8 cellular contexts compared by ENCODE assay signal in the genomic region with DNA sequence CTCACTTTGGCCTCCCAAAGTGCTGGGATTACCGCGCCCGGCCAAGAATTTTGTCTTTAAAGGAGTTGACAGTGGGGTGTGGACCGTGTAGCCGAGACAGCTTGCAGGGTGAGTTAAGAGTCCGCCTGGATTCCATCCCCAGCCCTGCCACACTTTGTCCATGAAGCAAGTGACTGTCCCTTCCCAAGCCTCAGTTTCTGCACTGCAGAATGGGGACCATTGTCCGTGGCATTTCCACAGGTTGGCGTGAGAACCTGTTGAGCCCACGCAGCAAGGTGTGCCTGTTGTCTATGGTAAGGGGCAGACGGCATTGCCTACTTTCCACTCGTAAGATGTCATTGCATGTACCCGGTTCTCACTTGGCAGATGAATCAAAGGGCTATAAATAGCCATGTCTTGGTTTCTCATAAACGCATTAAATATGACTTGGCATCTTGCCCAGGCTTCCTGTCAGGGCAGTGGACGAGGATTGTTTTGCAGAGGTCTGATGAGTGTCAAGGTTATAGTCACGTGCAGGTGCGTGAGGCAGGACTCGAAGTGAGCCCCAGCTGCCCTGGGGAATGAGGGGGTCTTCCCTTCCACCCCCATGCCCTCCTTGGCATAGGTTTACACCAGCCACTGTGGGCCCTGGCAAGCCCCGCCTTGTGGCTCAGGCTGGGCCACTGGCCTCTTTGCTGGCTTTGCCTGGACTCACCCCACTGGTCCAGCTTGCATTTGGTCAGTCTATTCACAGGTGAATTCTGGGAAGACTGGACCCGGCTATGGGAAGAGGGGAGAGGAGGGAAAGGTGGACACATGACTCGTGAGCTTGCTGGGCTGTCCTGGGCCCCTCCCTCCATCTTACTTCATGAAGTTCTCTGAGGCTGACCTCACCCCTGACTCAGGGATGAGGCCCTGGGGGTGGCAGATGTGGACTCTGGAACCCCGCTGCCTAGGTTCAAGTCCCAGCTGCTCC. TPM values are rescaled to one million over a fixed set of nuclear protein-coding genes. Genes with fewer than 3 reads are reported as not detected.
DNase-seq lines count a peak whose midpoint lies in the region; ATAC-seq, FAIRE-seq and TF ChIP-seq lines count a peak whose summit lies in the region.

No MANE protein-coding gene starts in this region.

- peak; percentile 19 for FAIRE-seq in K562 (lab: Jason Lieb, UNC)

- no peaks in the 10 kb centered on the region for H4K20me1 ChIP-seq in K562 (replicated peaks; ENCODE audit: control insufficient read depth, insufficient read depth, low read length)

- H2AFZ ChIP-seq in K562 (ENCODE audit: low read depth, low read length) = no peak overlapping the region

- intact Hi-C loops in K562 (cut with micrococcal nuclease) = no loop called here
- intact Hi-C loops in left lung (cut with DNase I) = no loop called here

- in situ Hi-C loops in K562 (cut with MboI) = no loop called here

- H3K9me1 ChIP-seq in K562 (ENCODE audit: control insufficient read depth, insufficient read depth, low read length) = no peaks in the 10 kb centered on the region

- H3K9ac ChIP-seq in K562 (ENCODE audit: insufficient read depth in 1 of 2, low read depth in 2 of 2, low read length in 2 of 2) = peak overlapping the region in 1 of 2 experiments; percentile 54; a peak in 1 of 4 replicates

- H3K27ac ChIP-seq in K562 (ENCODE audit: extremely low read depth, low read depth, low read length) (no peak overlapping the region), left lung (peak overlapping the region; percentile 72 to 84)

- POLR2A ChIA-PET in K562 (lab: Yijun Ruan, JAX) = interaction anchor here (1.0 kb wide), 1 partner anchor 10 kb away, joined by 3 read pairs; no protein-coding TSS in a partner anchor

- H3K4me1 ChIP-seq in K562 (replicated peaks in 1 of 2; ENCODE audit: control insufficient read depth in 2 of 2, insufficient read depth in 2 of 2, low read length in 2 of 2) (peaks cover 18% of the 10 kb centered on the region in 2 experiments), left lung (peaks cover 16 to 53% of the 10 kb centered on the region in 2 donors)

- no peak for TF ChIP-seq POLR2A in K562 (conservative IDR thresholded peaks at IDR 0.05)

- TF ChIP-seq EP300 in K562 (IDR thresholded peaks at IDR 0.05; ENCODE audit: low read length) = no peak

- H3K4me2 ChIP-seq in K562 (ENCODE audit: insufficient read depth, low read length) = no peak overlapping the region

- H3K36me3 ChIP-seq in K562 (ENCODE audit: control insufficient read depth, insufficient read depth, low read length) = no peaks in the 10 kb centered on the region
- no peaks in the 10 kb centered on the region for H3K36me3 ChIP-seq in left lung

- peak; percentile 97 for DNase-seq in COR-L47 (lab: John Stamatoyannopoulos, UW)
- peak; percentile 42 for DNase-seq in NCI-H1417 treated with DMSO at 0.1 percent for 48 hours (lab: John Stamatoyannopoulos, UW)
- peak; percentile 63 for DNase-seq in T-helper 9 cell
- peak in 2 of 4 experiments; percentile 13 to 50 for DNase-seq in K562 (ENCODE audit: extremely low read depth in 1 of 4, low spot score in 3 of 4)
- DNase-seq in left lung = peak in 1 of 2 donors; percentile 81
- peak; percentile 44 for DNase-seq in stimulated activated CD8-positive, alpha-beta memory T cell treated with anti-CD3 and anti-CD28 coated beads, Interleukin-4, amount 100 ng/mL, for 24 hours (ENCODE audit: low read depth)

- ATAC-seq in GM21825 (IDR thresholded peaks at IDR 0.05; ENCODE audit: unreplicated experiment) (peak; percentile 63), K562 (peak; percentile 17; the same call in 2 of the 3 replicates), left lung (peak; percentile 73), GM21528 (IDR thresholded peaks at IDR 0.05; ENCODE audit: low FRiP score, unreplicated experiment) (no peak)

- H3K4me3 ChIP-seq in K562 = no peak overlapping the region
- H3K4me3 ChIP-seq in left lung = no peak overlapping the region

- no TSS peak for BruUV-seq in K562 (replicated peaks; lab: Mats Ljungman, UMichigan)

- H3K27me3 ChIP-seq in K562 (ENCODE audit: control insufficient read depth in 2 of 2, insufficient read depth in 2 of 2, low read length in 2 of 2) (no peaks in the 10 kb centered on the region), left lung (no peaks in the 10 kb centered on the region)

- 37% methylated on average over 20 of the region's 21 CpGs for WGBS in K562 (ENCODE audit: insufficient coverage, low coverage, missing lambda C conversion rate)

- H3K9me3 ChIP-seq in K562 (replicated peaks; ENCODE audit: control insufficient read depth, insufficient read depth, low read depth, low read length) = peaks cover 8% of the 10 kb centered on the region
- no peaks in the 10 kb centered on the region for H3K9me3 ChIP-seq in left lung

- CTCF ChIA-PET in K562 (lab: Yijun Ruan, JAX; ENCODE audit: low intra/inter-chr PET ratio) = no interaction called here

- TF ChIP-seq CTCF in K562 (IDR thresholded peaks at IDR 0.05 in 2 of 3, conservative IDR thresholded peaks at IDR 0.05 in 1 of 3; ENCODE audit: insufficient read depth in 2 of 3, low read depth in 1 of 3, low read length in 3 of 3) = no peak
- TF ChIP-seq CTCF in left lung (IDR thresholded peaks at IDR 0.05) = no peak

- TF ChIP-seq RAD21 in K562 (CRISPR knock-in tag; conservative IDR thresholded peaks at IDR 0.05 in 1 of 2, IDR thresholded peaks at IDR 0.05 in 1 of 2) = no peak

- no peaks in the 10 kb centered on the region for H3K79me2 ChIP-seq in K562 (ENCODE audit: control insufficient read depth, insufficient read depth, low read length)

RNA-seq across cellular contexts. Expression of a gene that starts 14.6 kb away (rescaled TPM):
- total RNA-seq in K562 (2011; cell fraction: chromatin; rRNA removed; ENCODE audit: low replicate concordance) = 0.25 TPM in 1 of 2 replicates, not detected in the other
- not detected in 2 replicates for total RNA-seq in K562 (2011; cell fraction: nucleolus; rRNA removed)
- not detected in 2 replicates for total RNA-seq in K562 (2011; cell fraction: nucleoplasm; rRNA removed)
- total RNA-seq in K562 (2014; rRNA removed) (0.09 TPM in 1 of 2 replicates, not detected in the other), K562 (2014; rRNA removed; fragmentation: Illumina TruSeq; extraction: Trizol) (not detected in 2 replicates), K562 (2015; rRNA removed; fragmentation: Illumina TruSeq; extraction: Trizol) (not detected in 2 replicates), K562 (2021) (not detected in 2 replicates), left lung (under 1 TPM in 1 of 2 donors, not detected in 1; 0.20 TPM)
- polyA plus RNA-seq in K562 (2011; rRNA removed) (not detected in 2 replicates), K562 (2014; fragmentation: Illumina TruSeq; extraction: Trizol) (not detected in 2 replicates), K562 (2014; fragmentation: Nextera tagmentation; extraction: Ambion mirVana) (under 1 TPM in 1 of 2 experiments, not detected in 1; 0.04 TPM), K562 (2014; rRNA removed) (not detected in 2 replicates)
- polyA plus RNA-seq in K562 (2011; cell fraction: cytosol; rRNA removed) = 0.07 TPM in 1 of 2 replicates, not detected in the other
- 0.10 TPM in 1 of 2 replicates, not detected in the other for polyA plus RNA-seq in K562 (2011; cell fraction: nucleus; rRNA removed)
- polyA plus RNA-seq in K562 (2012) = not detected in 2 replicates
- not detected in 2 replicates for polyA minus RNA-seq in K562 (2011; rRNA and poly(A)+ RNA removed)
- not detected in 2 replicates for polyA minus RNA-seq in K562 (2011; cell fraction: cytosol; rRNA and poly(A)+ RNA removed)
- not detected in 2 replicates for polyA minus RNA-seq in K562 (2011; cell fraction: nucleus; rRNA and poly(A)+ RNA removed)

RNA-seq across cellular contexts. Expression of a gene that starts 34.8 kb away (rescaled TPM):
- total RNA-seq in K562 (2011; cell fraction: chromatin; rRNA removed; ENCODE audit: low replicate concordance) = 30.2 and 123 TPM in 2 replicates
- 223 and 260 TPM in 2 replicates for total RNA-seq in K562 (2011; cell fraction: nucleolus; rRNA removed)
- 130 and 145 TPM in 2 replicates for total RNA-seq in K562 (2011; cell fraction: nucleoplasm; rRNA removed)
- 65.1 and 111 TPM in 2 replicates for total RNA-seq in K562 (2014; rRNA removed)
- total RNA-seq in K562 (2014; rRNA removed; fragmentation: Illumina TruSeq; extraction: Trizol) = 10.1 and 11.3 TPM in 2 replicates
- total RNA-seq in K562 (2015; rRNA removed; fragmentation: Illumina TruSeq; extraction: Trizol) = 29.4 and 32.3 TPM in 2 replicates
- 83.3 and 87.9 TPM in 2 replicates for total RNA-seq in K562 (2021)
- 19.6 and 42.8 TPM in 2 replicates for polyA plus RNA-seq in K562 (2011; rRNA removed)
- polyA plus RNA-seq in K562 (2011; cell fraction: cytosol; rRNA removed) = 24.5 and 85.7 TPM in 2 replicates
- 44.0 and 102 TPM in 2 replicates for polyA plus RNA-seq in K562 (2011; cell fraction: nucleus; rRNA removed)
- polyA plus RNA-seq in K562 (2012) = 77.8 and 93.6 TPM in 2 replicates
- polyA plus RNA-seq in K562 (2014; fragmentation: Illumina TruSeq; extraction: Trizol) = 28.0 and 61.6 TPM in 2 replicates
- under 1 TPM; 0.44 to 0.66 TPM for polyA plus RNA-seq in K562 (2014; fragmentation: Nextera tagmentation; extraction: Ambion mirVana)
- polyA plus RNA-seq in K562 (2014; rRNA removed) = 39.4 and 47.4 TPM in 2 replicates
- polyA minus RNA-seq in K562 (2011; rRNA and poly(A)+ RNA removed) = 9.4 and 16.2 TPM in 2 replicates
- polyA minus RNA-seq in K562 (2011; cell fraction: cytosol; rRNA and poly(A)+ RNA removed) = 87.6 and 93.3 TPM in 2 replicates
- 61.4 and 69.4 TPM in 2 replicates for polyA minus RNA-seq in K562 (2011; cell fraction: nucleus; rRNA and poly(A)+ RNA removed)
- 100 to 1,000 TPM in 1 of 2 donors, 10 to 100 TPM in 1; 65.4 to 130 TPM for total RNA-seq in left lung

RNA-seq across cellular contexts. Expression of a gene that starts 54.8 kb away (rescaled TPM):
- total RNA-seq in K562 (2011; cell fraction: chromatin; rRNA removed; ENCODE audit: low replicate concordance) = 42.6 and 101 TPM in 2 replicates
- total RNA-seq in K562 (2011; cell fraction: nucleolus; rRNA removed) = 81.1 and 82.5 TPM in 2 replicates
- total RNA-seq in K562 (2011; cell fraction: nucleoplasm; rRNA removed) = 54.4 and 62.0 TPM in 2 replicates
- total RNA-seq in K562 (2014; rRNA removed) (79.6 and 92.0 TPM in 2 replicates), K562 (2014; rRNA removed; fragmentation: Illumina TruSeq; extraction: Trizol) (27.8 and 31.1 TPM in 2 replicates), K562 (2015; rRNA removed; fragmentation: Illumina TruSeq; extraction: Trizol) (41.3 and 44.8 TPM in 2 replicates), K562 (2021) (79.6 and 85.1 TPM in 2 replicates), left lung (100 to 1,000 TPM; 123 to 148 TPM)
- polyA plus RNA-seq in K562 (2011; rRNA removed) (62.5 and 69.2 TPM in 2 replicates), K562 (2014; fragmentation: Illumina TruSeq; extraction: Trizol) (57.2 and 58.4 TPM in 2 replicates), K562 (2014; fragmentation: Nextera tagmentation; extraction: Ambion mirVana) (under 1 TPM; 0.27 to 0.34 TPM), K562 (2014; rRNA removed) (78.0 and 93.7 TPM in 2 replicates)
- 53.9 and 98.4 TPM in 2 replicates for polyA plus RNA-seq in K562 (2011; cell fraction: cytosol; rRNA removed)
- 102 and 108 TPM in 2 replicates for polyA plus RNA-seq in K562 (2011; cell fraction: nucleus; rRNA removed)
- 81.4 and 98.5 TPM in 2 replicates for polyA plus RNA-seq in K562 (2012)
- polyA minus RNA-seq in K562 (2011; rRNA and poly(A)+ RNA removed) = 31.5 and 39.4 TPM in 2 replicates
- polyA minus RNA-seq in K562 (2011; cell fraction: cytosol; rRNA and poly(A)+ RNA removed) = 28.5 and 53.2 TPM in 2 replicates
- 21.7 and 31.3 TPM in 2 replicates for polyA minus RNA-seq in K562 (2011; cell fraction: nucleus; rRNA and poly(A)+ RNA removed)

RNA-seq across cellular contexts. Expression of a gene that starts 59.4 kb away (rescaled TPM):
- 134 and 231 TPM in 2 replicates for total RNA-seq in K562 (2011; cell fraction: chromatin; rRNA removed; ENCODE audit: low replicate concordance)
- 240 and 311 TPM in 2 replicates for total RNA-seq in K562 (2011; cell fraction: nucleolus; rRNA removed)
- total RNA-seq in K562 (2011; cell fraction: nucleoplasm; rRNA removed) = 297 and 340 TPM in 2 replicates
- total RNA-seq in K562 (2014; rRNA removed) (174 and 300 TPM in 2 replicates), K562 (2014; rRNA removed; fragmentation: Illumina TruSeq; extraction: Trizol) (122 and 147 TPM in 2 replicates), K562 (2015; rRNA removed; fragmentation: Illumina TruSeq; extraction: Trizol) (252 and 264 TPM in 2 replicates), K562 (2021) (250 and 256 TPM in 2 replicates), left lung (100 to 1,000 TPM; 111 to 123 TPM)
- polyA plus RNA-seq in K562 (2011; rRNA removed) (104 and 125 TPM in 2 replicates), K562 (2014; fragmentation: Illumina TruSeq; extraction: Trizol) (522 and 537 TPM in 2 replicates), K562 (2014; fragmentation: Nextera tagmentation; extraction: Ambion mirVana) (100 to 1,000 TPM; 125 to 198 TPM), K562 (2014; rRNA removed) (120 and 155 TPM in 2 replicates)
- 271 and 533 TPM in 2 replicates for polyA plus RNA-seq in K562 (2011; cell fraction: cytosol; rRNA removed)
- 105 and 188 TPM in 2 replicates for polyA plus RNA-seq in K562 (2011; cell fraction: nucleus; rRNA removed)
- 353 and 530 TPM in 2 replicates for polyA plus RNA-seq in K562 (2012)
- 93.8 and 163 TPM in 2 replicates for polyA minus RNA-seq in K562 (2011; rRNA and poly(A)+ RNA removed)
- polyA minus RNA-seq in K562 (2011; cell fraction: cytosol; rRNA and poly(A)+ RNA removed) = 189 and 195 TPM in 2 replicates
- polyA minus RNA-seq in K562 (2011; cell fraction: nucleus; rRNA and poly(A)+ RNA removed) = 55.6 and 58.4 TPM in 2 replicates
